Comparison of ENCODE assay signal across 16 cellular contexts in genomic region chr5:108634951-108635288, GRCh38.
DNase-seq lines count a peak whose midpoint lies in the region; ATAC-seq and TF ChIP-seq lines count a peak whose summit lies in the region.
"Had no signal": no experiment of that assay in that cellular context is flagged by ENCODE, and none has a peak within 500 bp of the region (broad histone marks: within the 10 kb centered on the region; RNA-seq: fewer than 3 reads in every experiment).

No MANE protein-coding gene starts in this region.

- H3K36me3 ChIP-seq in ascending aorta = no peaks in the 10 kb centered on the region
- H3K36me3 ChIP-seq: MG63, SJSA1 had no signal

- CTCF ChIA-PET in RWPE1 (lab: Yijun Ruan, JAX) = no interaction called here

- peaks cover 0 to 6% of the 10 kb centered on the region in 2 donors for H3K4me1 ChIP-seq in ascending aorta
- H3K4me1 ChIP-seq: SJSA1 had no signal

- DNase-seq in GM20000 (ENCODE audit: low spot score) (peak; percentile 21), retina (no peak), ascending aorta (ENCODE audit: low spot score in 2 of 2) (no peak), omental fat pad (ENCODE audit: low spot score) (no peak), RWPE1 (ENCODE audit: low spot score) (no peak)
- DNase-seq: cerebellar nuclear complex; hypothalamus; MG63; NCI-H2081 treated with DMSO at 0.1 percent for 48 hours; NK-92 treated with Interleukin-12 subunit alpha and Interleukin-12 subunit beta, amount 100 ng/mL, for 24 hours had no signal

- H3K27me3 ChIP-seq in ascending aorta = no peaks in the 10 kb centered on the region
- H3K27me3 ChIP-seq: MG63, SJSA1 had no signal

- intact Hi-C loops in ascending aorta (cut with DNase I) = no loop called here

- no peak overlapping the region for H3K27ac ChIP-seq in ascending aorta
- H3K27ac ChIP-seq in RWPE1 = no peak overlapping the region
- H3K27ac ChIP-seq: SJSA1 had no signal

- H3K9me3 ChIP-seq in ascending aorta = no peaks in the 10 kb centered on the region
- H3K9me3 ChIP-seq: MG63, SJSA1 had no signal

- no peak overlapping the region for H3K4me3 ChIP-seq in ascending aorta
- H3K4me3 ChIP-seq: MG63, SJSA1 had no signal

- TF ChIP-seq CTCF in GM20000 (IDR thresholded peaks at IDR 0.05; ENCODE audit: extremely low read depth, missing control alignments) = no peak
- no peak for TF ChIP-seq CTCF in ascending aorta (IDR thresholded peaks at IDR 0.05)
- no peak for TF ChIP-seq CTCF in omental fat pad (IDR thresholded peaks at IDR 0.05)
- no peak for TF ChIP-seq CTCF in RWPE1 (conservative IDR thresholded peaks at IDR 0.05; ENCODE audit: low read depth)

- POLR2A ChIA-PET in RWPE1 (lab: Yijun Ruan, JAX; ENCODE audit: low non-redundant PET) = no interaction called here

- peak; percentile 72 for ATAC-seq in GM18511 (IDR thresholded peaks at IDR 0.05; ENCODE audit: unreplicated experiment)
- ATAC-seq in HG02840 (IDR thresholded peaks at IDR 0.05; ENCODE audit: low FRiP score, unreplicated experiment) = peak; percentile 59
- peak; percentile 58 for ATAC-seq in HG03520 (IDR thresholded peaks at IDR 0.05; ENCODE audit: unreplicated experiment)
- ATAC-seq in omental fat pad (ENCODE audit: low FRiP score) = no peak
- ATAC-seq: esophagus mucosa, left lobe of liver had no signal
